ENCODE assay signal across 18 cellular contexts in genomic region chr1:200301152-200301551, GRCh38.
DNase-seq lines count a peak whose midpoint lies in the region; ATAC-seq, FAIRE-seq and TF ChIP-seq lines count a peak whose summit lies in the region.
"Had no signal": no experiment of that assay in that cellular context is flagged by ENCODE, and none has a peak within 500 bp of the region (broad histone marks: within the 10 kb centered on the region; RNA-seq: fewer than 3 reads in every experiment).

No MANE protein-coding gene starts in this region.

- H2AFZ ChIP-seq in GM23248 (peak overlapping the region; percentile 93), OCI-LY3 (ENCODE audit: low read depth, low read length) (no peak overlapping the region), H1 (ENCODE audit: low read length) (no peak overlapping the region)

- FAIRE-seq in H1 (lab: Jason Lieb, UNC) (no peak), pancreas (lab: Jason Lieb, UNC) (no peak), H54 (lab: Jason Lieb, UNC) (no peak)

- H3K14ac ChIP-seq in H1 (ENCODE audit: insufficient read length) = no peak overlapping the region

- H3K79me2 ChIP-seq in GM23248 (ENCODE audit: insufficient read depth) (no peaks in the 10 kb centered on the region), OCI-LY3 (ENCODE audit: low read length) (no peaks in the 10 kb centered on the region), H1 (ENCODE audit: control insufficient read depth in 1 of 2, insufficient read depth in 2 of 2, low read length in 2 of 2) (no peaks in the 10 kb centered on the region; a peak in 1 of 4 replicates)

- DNase-seq in GM23248 (no peak), H1 (ENCODE audit: low read depth in 1 of 2, low spot score in 2 of 2) (no peak), pancreas (no peak), kidney glomerular epithelial cell (lab: John Stamatoyannopoulos, UW) (no peak), H54 (ENCODE audit: insufficient read length, low spot score) (no peak)
- DNase-seq in activated CD4-positive, CD25-positive, alpha-beta regulatory T cell (lab: John Stamatoyannopoulos, UW) = no peak
- DNase-seq: activated CD8-positive, alpha-beta T cell treated with anti-CD3 and anti-CD28 coated beads for 36 hours; activated T-cell treated with anti-CD3 and anti-CD28 coated beads, Interleukin-2, amount 50 U/mL, for 48 hours; C1 segment of cervical spinal cord; erythroblast; lower lobe of right lung; NCI-H1694 treated with DMSO at 0.1 percent for 48 hours; NCI-H446 treated with DMSO at 0.1 percent for 48 hours; posterior cingulate gyrus; stimulated activated CD4-positive, alpha-beta T cell treated with anti-CD3 and anti-CD28 coated beads, Interleukin-4, amount 100 ng/mL, for 24 hours; WERI-Rb-1 had no signal

- H3K9me2 ChIP-seq in GM23248 (ENCODE audit: insufficient read depth) = no peaks in the 10 kb centered on the region

- no peak overlapping the region for H2BK12ac ChIP-seq in H1 (ENCODE audit: low read depth, low read length)

- CTCF ChIA-PET in H1 (lab: Charles Lee; ENCODE audit: partially characterized antibody) = interaction anchor here (0.6 to 10.0 kb wide), 11 partner anchors 9 to 622 kb away, joined by 3 to 74 read pairs (median 4); no protein-coding TSS in a partner anchor

- H4K20me1 ChIP-seq in GM23248 (ENCODE audit: insufficient read depth) (no peaks in the 10 kb centered on the region), OCI-LY3 (ENCODE audit: insufficient read depth, low read length) (no peaks in the 10 kb centered on the region), H1 (replicated peaks in 1 of 2; ENCODE audit: control insufficient read depth in 1 of 2, insufficient read depth in 2 of 2, low read length in 2 of 2) (no peaks in the 10 kb centered on the region)

- 0 out of 2 replicates have a peak overlapping the region, but pooled peaks have one; percentile 72 for H3K9ac ChIP-seq in GM23248
- H3K9ac ChIP-seq in OCI-LY3 (ENCODE audit: low read length) = no peak overlapping the region
- H3K9ac ChIP-seq in H1 (replicated peaks in 1 of 4; ENCODE audit: extremely low read depth in 1 of 4, low read depth in 3 of 4, low read length in 3 of 4) = no peak overlapping the region

- H2BK5ac ChIP-seq in H1 (ENCODE audit: low read depth, low read length) = no peak overlapping the region

- no peak overlapping the region for H2AK5ac ChIP-seq in H1 (ENCODE audit: low read depth, low read length)

- no peaks in the 10 kb centered on the region for H3K79me1 ChIP-seq in H1 (ENCODE audit: low read depth, low read length)

- no peak overlapping the region for H3K27ac ChIP-seq in GM23248
- no peak overlapping the region for H3K27ac ChIP-seq in OCI-LY3 (ENCODE audit: low read length)
- H3K27ac ChIP-seq in H1 (ENCODE audit: low read depth, low read length) = no peak overlapping the region
- peak overlapping the region in 3 of 4 donors; percentile 58 to 73 (median 61) for H3K27ac ChIP-seq in pancreas
- H3K27ac ChIP-seq: WERI-Rb-1 had no signal

- no peak for TF ChIP-seq RAD21 in H1 (IDR thresholded peaks at IDR 0.05 in 1 of 2, conservative IDR thresholded peaks at IDR 0.05 in 1 of 2; ENCODE audit: low read depth in 2 of 2, low read length in 2 of 2)

- no peak for TF ChIP-seq CTCF in OCI-LY3 (IDR thresholded peaks at IDR 0.05; ENCODE audit: low read depth, low read length)
- TF ChIP-seq CTCF in H1 (IDR thresholded peaks at IDR 0.05; ENCODE audit: control extremely low read depth in 1 of 3, insufficient read depth in 1 of 3, low read depth in 1 of 3, low read length in 3 of 3) = no peak
- no peak for TF ChIP-seq CTCF in pancreas (IDR thresholded peaks at IDR 0.05)

- WGBS in GM23248 (ENCODE audit: low coverage in 1 of 2, low lambda C conversion rate in 2 of 2, missing lambda C conversion rate in 2 of 2), 2 experiments = 98 to 100% methylated on average over 3 of the region's 3 CpGs
- WGBS in H1 (ENCODE audit: extremely low coverage in 1 of 2, insufficient coverage in 1 of 2, insufficient read length in 1 of 2, insufficient replicate concordance in 2 of 2, low coverage in 1 of 2, low lambda C conversion rate in 2 of 2, missing lambda C conversion rate in 1 of 2), 2 experiments = 92% methylated on average over 3 of the region's 3 CpGs; no CpG with 5 or more reads in 1 of the 2 experiments
- 57% methylated on average over 3 of the region's 3 CpGs for WGBS in pancreas, 2 donors

- in situ Hi-C loops in GM23248 (cut with MboI) = no loop called here

- no peak overlapping the region for H3K56ac ChIP-seq in H1 (replicated peaks; ENCODE audit: insufficient read length, low read depth, low read length)

- no peak for ATAC-seq in pancreas
- ATAC-seq: Right ventricle myocardium inferior had no signal

- no peak overlapping the region for H3K18ac ChIP-seq in H1 (ENCODE audit: extremely low read depth, low read length)

- peaks cover 10% of the 10 kb centered on the region for H3K23me2 ChIP-seq in H1 (ENCODE audit: low read depth, low read length)

- intact Hi-C loops in pancreas (cut with DNase I) = no loop called here

- no peak overlapping the region for H4K91ac ChIP-seq in H1 (replicated peaks; ENCODE audit: insufficient read length, low read length)

- no peak overlapping the region for H2BK20ac ChIP-seq in H1 (ENCODE audit: low read length)

- no peak overlapping the region for H2BK120ac ChIP-seq in H1 (replicated peaks; ENCODE audit: low read depth, low read length)

- H3K4me3 ChIP-seq in GM23248 = no peak overlapping the region
- H3K4me3 ChIP-seq in OCI-LY3 (ENCODE audit: low read length) = no peak overlapping the region
- H3K4me3 ChIP-seq in H1 (ENCODE audit: extremely low read depth in 1 of 4, insufficient read depth in 2 of 4, low read depth in 3 of 4, low read length in 4 of 4) = no peak overlapping the region
- H3K4me3 ChIP-seq in pancreas = no peak overlapping the region

- H3K36me3 ChIP-seq in GM23248 (ENCODE audit: low read depth) = no peaks in the 10 kb centered on the region
- no peaks in the 10 kb centered on the region for H3K36me3 ChIP-seq in OCI-LY3 (replicated peaks; ENCODE audit: low read depth, low read length)
- H3K36me3 ChIP-seq in H1 (ENCODE audit: control insufficient read depth in 2 of 4, insufficient read depth in 4 of 4, low read length in 3 of 4) = no peaks in the 10 kb centered on the region
- H3K36me3 ChIP-seq in pancreas = no peaks in the 10 kb centered on the region
- H3K36me3 ChIP-seq: lower lobe of right lung, WERI-Rb-1 had no signal

- H3K27me3 ChIP-seq in GM23248 (replicated peaks; ENCODE audit: insufficient read depth) = no peaks in the 10 kb centered on the region
- H3K27me3 ChIP-seq in OCI-LY3 (ENCODE audit: low read depth, low read length) = peaks cover 10% of the 10 kb centered on the region; the same call in 1 of the 2 replicates
- H3K27me3 ChIP-seq in H1 (replicated peaks in 1 of 4; ENCODE audit: control insufficient read depth in 3 of 4, extremely low read depth in 1 of 4, insufficient read depth in 3 of 4, low read length in 3 of 4) = peaks cover 0 to 15% (median 12%) of the 10 kb centered on the region in 4 experiments; a peak in 5 of 7 replicates
- H3K27me3 ChIP-seq in pancreas = no peaks in the 10 kb centered on the region

- TF ChIP-seq EP300 in H1 (IDR thresholded peaks at IDR 0.05; ENCODE audit: borderline replicate concordance in 1 of 2, low read depth in 2 of 2, low read length in 2 of 2) = no peak

- H3K4me2 ChIP-seq in GM23248 (ENCODE audit: unreplicated experiment) (no peak overlapping the region), OCI-LY3 (ENCODE audit: low read length) (peak overlapping the region; percentile 95), H1 (ENCODE audit: insufficient read depth in 1 of 2, low read depth in 2 of 2, low read length in 2 of 2) (no peak overlapping the region; a peak in 1 of 4 replicates)

- H3K4ac ChIP-seq in H1 (replicated peaks; ENCODE audit: insufficient read length, low read depth, low read length) = no peak overlapping the region

- H3F3A ChIP-seq in GM23248 (ENCODE audit: insufficient read depth) = no peaks in the 10 kb centered on the region

- no peak overlapping the region for H3K23ac ChIP-seq in H1 (ENCODE audit: insufficient read length)

- H4K8ac ChIP-seq in H1 (ENCODE audit: extremely low read depth, insufficient read depth, low read length) = no peak overlapping the region

- no peaks in the 10 kb centered on the region for H3K9me3 ChIP-seq in GM23248 (ENCODE audit: low read depth)
- no peaks in the 10 kb centered on the region for H3K9me3 ChIP-seq in OCI-LY3 (ENCODE audit: insufficient read depth, low read length)
- H3K9me3 ChIP-seq in H1 (ENCODE audit: insufficient read depth in 2 of 2, low read depth in 1 of 2, low read length in 1 of 2) = no peaks in the 10 kb centered on the region
- H3K9me3 ChIP-seq in pancreas = no peaks in the 10 kb centered on the region
- H3K9me3 ChIP-seq: lower lobe of right lung had no signal

- H3K4me1 ChIP-seq in GM23248 (ENCODE audit: insufficient read depth) (peaks cover 3% of the 10 kb centered on the region; the same call in 1 of the 2 replicates), OCI-LY3 (ENCODE audit: low read length) (peaks cover 42% of the 10 kb centered on the region), H1 (replicated peaks in 1 of 4; ENCODE audit: control insufficient read depth in 3 of 4, insufficient read depth in 4 of 4, low read length in 3 of 4) (peaks cover 0 to 6% (median 2%) of the 10 kb centered on the region in 4 experiments; a peak in 4 of 7 replicates), pancreas (peaks cover under 1 to 23% (median 23%) of the 10 kb centered on the region in 3 donors)

- POLR2A ChIA-PET in H1 (lab: Charles Lee; ENCODE audit: partially characterized antibody) = interaction anchor here (0.5 to 1.3 kb wide), 4 partner anchors 63 to 173 kb away, joined by 3 to 4 read pairs (median 3); no protein-coding TSS in a partner anchor

- H4K5ac ChIP-seq in H1 (ENCODE audit: insufficient read length, low read depth, low read length) = no peak overlapping the region

- no peak overlapping the region for H2BK15ac ChIP-seq in H1 (ENCODE audit: low read length)

- TF ChIP-seq POLR2A in H1 (IDR thresholded peaks at IDR 0.05; ENCODE audit: control extremely low read depth in 1 of 2, low read depth in 2 of 2, low read length in 2 of 2) (no peak), H54 (IDR thresholded peaks at IDR 0.05; ENCODE audit: low read depth, low read length) (no peak)

TF ChIP-seq in H1, 55 proteins besides CTCF, POLR2A, EP300 and RAD21:
- peak; percentile 36; the same call in 1 of the 2 replicates for TF ChIP-seq KDM1A (IDR thresholded peaks at IDR 0.05; ENCODE audit: borderline replicate concordance, low read length)
- TF ChIP-seq JUN (IDR thresholded peaks at IDR 0.05; ENCODE audit: low read depth, low read length) = no peak
- no peak for TF ChIP-seq CREB1 (IDR thresholded peaks at IDR 0.05)
TF ChIP-seq in H1: peak in this region for 1.

Comparison
In these comparisons a context has a peak if more than half of its experiments do, and no peak if none do; other contexts are left out.
1. H3K27ac ChIP-seq: peak in pancreas (3 of 4); none in GM23248 (single experiment), OCI-LY3 (single experiment) and H1 (single experiment).